In the genomic region with DNA sequence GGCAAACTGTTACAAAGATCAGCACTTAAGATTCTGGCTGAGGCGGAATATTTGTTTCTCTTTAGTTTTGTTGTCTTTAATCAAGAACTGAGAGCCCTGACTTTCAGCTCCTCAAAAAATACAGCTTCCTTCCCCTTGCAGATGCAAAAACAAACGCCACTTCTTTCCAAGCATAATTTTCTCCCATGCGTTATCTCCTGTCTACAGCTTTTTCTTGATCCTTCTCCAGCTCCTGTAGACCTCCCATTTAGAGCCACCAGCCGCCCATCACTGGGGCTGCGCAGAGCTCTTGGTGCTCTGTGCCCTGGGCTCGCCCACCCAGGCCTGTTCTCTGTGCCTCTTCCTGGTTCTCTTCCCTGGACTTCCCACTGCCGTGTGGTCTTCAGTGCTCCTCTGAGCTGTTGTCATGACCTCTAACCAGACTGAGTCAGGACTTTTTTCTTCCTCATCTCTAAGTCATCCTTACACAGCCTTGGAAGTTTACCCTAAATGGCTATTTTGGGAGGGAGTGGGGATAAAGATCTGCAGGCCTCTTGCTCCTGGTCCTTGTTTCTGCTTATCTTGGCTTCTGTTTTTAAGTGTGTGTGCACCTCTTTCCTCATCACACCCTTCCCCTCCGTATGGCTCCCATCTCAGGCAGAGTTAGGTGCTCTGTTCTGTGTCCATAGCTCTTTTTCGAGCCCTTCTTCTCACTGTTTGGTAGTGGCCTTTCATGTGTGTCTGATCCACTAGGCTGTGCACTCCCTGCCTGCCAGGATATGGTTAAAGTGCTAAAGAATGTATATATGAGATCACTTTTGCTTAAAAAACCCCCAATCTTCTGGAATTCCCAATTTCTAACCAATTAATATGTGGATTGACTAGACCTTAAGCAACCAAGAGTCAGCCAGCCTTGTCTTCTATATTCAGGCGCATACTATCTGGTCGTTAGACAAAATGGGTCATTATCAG, we compare ENCODE assay signal across 2 cellular contexts.
TF ChIP-seq lines count a peak whose summit lies in the region.

No MANE protein-coding gene starts in this region.

TF ChIP-seq in IMR-90, 13 proteins besides CTCF, POLR2A, EP300 and RAD21:
- TF ChIP-seq RFX5 (IDR thresholded peaks at IDR 0.05; ENCODE audit: low read depth, low read length) (no peak), FOS (IDR thresholded peaks at IDR 0.05; ENCODE audit: low read depth, low read length) (peak; percentile 47), CEBPB (IDR thresholded peaks at IDR 0.05; ENCODE audit: low read depth, low read length) (no peak), RCOR1 (IDR thresholded peaks at IDR 0.05; ENCODE audit: insufficient replicate concordance, low read length) (peak; percentile 45), MAFK (IDR thresholded peaks at IDR 0.05; ENCODE audit: low read depth, low read length) (peak; percentile 60), SMC3 (IDR thresholded peaks at IDR 0.05; ENCODE audit: low read depth, low read length) (no peak), MAZ (IDR thresholded peaks at IDR 0.05; ENCODE audit: borderline replicate concordance, low read depth, low read length) (no peak), BHLHE40 (IDR thresholded peaks at IDR 0.05; ENCODE audit: low read depth, low read length) (no peak), NFE2L2 (IDR thresholded peaks at IDR 0.05; ENCODE audit: low read depth, low read length) (peak; percentile 76), CHD1 (IDR thresholded peaks at IDR 0.05; ENCODE audit: low read depth, low read length) (no peak), MXI1 (IDR thresholded peaks at IDR 0.05; ENCODE audit: borderline replicate concordance, low read depth, low read length) (no peak)
- TF ChIP-seq, protein P1, sequence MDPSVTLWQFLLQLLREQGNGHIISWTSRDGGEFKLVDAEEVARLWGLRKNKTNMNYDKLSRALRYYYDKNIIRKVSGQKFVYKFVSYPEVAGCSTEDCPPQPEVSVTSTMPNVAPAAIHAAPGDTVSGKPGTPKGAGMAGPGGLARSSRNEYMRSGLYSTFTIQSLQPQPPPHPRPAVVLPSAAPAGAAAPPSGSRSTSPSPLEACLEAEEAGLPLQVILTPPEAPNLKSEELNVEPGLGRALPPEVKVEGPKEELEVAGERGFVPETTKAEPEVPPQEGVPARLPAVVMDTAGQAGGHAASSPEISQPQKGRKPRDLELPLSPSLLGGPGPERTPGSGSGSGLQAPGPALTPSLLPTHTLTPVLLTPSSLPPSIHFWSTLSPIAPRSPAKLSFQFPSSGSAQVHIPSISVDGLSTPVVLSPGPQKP (IDR thresholded peaks at IDR 0.05; ENCODE audit: borderline replicate concordance, low read depth, low read length) = no peak
- TF ChIP-seq, protein P2, sequence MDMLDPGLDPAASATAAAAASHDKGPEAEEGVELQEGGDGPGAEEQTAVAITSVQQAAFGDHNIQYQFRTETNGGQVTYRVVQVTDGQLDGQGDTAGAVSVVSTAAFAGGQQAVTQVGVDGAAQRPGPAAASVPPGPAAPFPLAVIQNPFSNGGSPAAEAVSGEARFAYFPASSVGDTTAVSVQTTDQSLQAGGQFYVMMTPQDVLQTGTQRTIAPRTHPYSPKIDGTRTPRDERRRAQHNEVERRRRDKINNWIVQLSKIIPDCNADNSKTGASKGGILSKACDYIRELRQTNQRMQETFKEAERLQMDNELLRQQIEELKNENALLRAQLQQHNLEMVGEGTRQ (IDR thresholded peaks at IDR 0.05; ENCODE audit: low read depth, low read length) = no peak

TF ChIP-seq in K562, 482 proteins besides CTCF, POLR2A, EP300 and RAD21:
- TF ChIP-seq TAL1 (IDR thresholded peaks at IDR 0.05) (peak; percentile 14; the same call in 1 of the 2 replicates), ZBTB1 (CRISPR knock-in tag; IDR thresholded peaks at IDR 0.05; ENCODE audit: borderline replicate concordance, low read depth) (no peak), ZNF583 (CRISPR knock-in tag; IDR thresholded peaks at IDR 0.05) (0 out of 2 replicates have a peak, but pooled peaks have one; percentile 31), ZNF146 (CRISPR knock-in tag; IDR thresholded peaks at IDR 0.05; ENCODE audit: unreplicated experiment) (no peak), ESRRA (IDR thresholded peaks at IDR 0.05; ENCODE audit: borderline replicate concordance, low read depth) (peak; percentile 64; the same call in 1 of the 2 replicates), KAT2B (IDR thresholded peaks at IDR 0.05; ENCODE audit: low read depth, low read length) (no peak), ARID1B (IDR thresholded peaks at IDR 0.05) (peak; percentile 28; the same call in 1 of the 2 replicates), FOSL1 (tag; conservative IDR thresholded peaks at IDR 0.05) (peak; percentile 82), CXXC5 (CRISPR knock-in tag; IDR thresholded peaks at IDR 0.05) (0 out of 2 replicates have a peak, but pooled peaks have one; percentile 19), KDM5B (IDR thresholded peaks at IDR 0.05; ENCODE audit: insufficient replicate concordance, low read depth, low read length) (no peak), MEF2D (tag; conservative IDR thresholded peaks at IDR 0.05; ENCODE audit: low read depth) (peak; percentile 84), ZNF431 (CRISPR knock-in tag; IDR thresholded peaks at IDR 0.05) (no peak), ZNF707 (CRISPR knock-in tag; conservative IDR thresholded peaks at IDR 0.05) (peak; percentile 87), JUND (IDR thresholded peaks at IDR 0.05; ENCODE audit: borderline replicate concordance, low read depth, low read length) (no peak), JUND (tag; IDR thresholded peaks at IDR 0.05; ENCODE audit: borderline replicate concordance, low read depth, low read length) (peak; percentile 42; the same call in 1 of the 3 replicates), CTBP1 (IDR thresholded peaks at IDR 0.05; ENCODE audit: borderline replicate concordance) (peak; percentile 83), BACH1 (tag; IDR thresholded peaks at IDR 0.05) (peak; percentile 52; the same call in 1 of the 2 replicates), NRF1 (conservative IDR thresholded peaks at IDR 0.05 in 1 of 2, IDR thresholded peaks at IDR 0.05 in 1 of 2) (peak in 1 of 2 experiments; percentile 43; a peak in 1 of 4 replicates), DIDO1 (tag; IDR thresholded peaks at IDR 0.05; ENCODE audit: low read depth) (no peak), ZNF263 (CRISPR knock-in tag; IDR thresholded peaks at IDR 0.05; ENCODE audit: borderline replicate concordance) (0 out of 2 replicates have a peak, but pooled peaks have one; percentile 19), MAZ (CRISPR knock-in tag; conservative IDR thresholded peaks at IDR 0.05 in 1 of 2, IDR thresholded peaks at IDR 0.05 in 1 of 2) (peak in 1 of 2 experiments; percentile 27; a peak in 1 of 4 replicates), ELF4 (CRISPR knock-in tag; IDR thresholded peaks at IDR 0.05) (0 out of 2 replicates have a peak, but pooled peaks have one; percentile 54), SMAD4 (CRISPR knock-in tag; conservative IDR thresholded peaks at IDR 0.05) (0 out of 2 replicates have a peak, but pooled peaks have one; percentile 28), SRF (CRISPR knock-in tag; IDR thresholded peaks at IDR 0.05) (peak; percentile 68 to 95; a peak in 3 of 4 replicates), ELF2 (CRISPR knock-in tag; IDR thresholded peaks at IDR 0.05) (0 out of 2 replicates have a peak, but pooled peaks have one; percentile 6), ELF1 (tag; IDR thresholded peaks at IDR 0.05) (peak; percentile 53; the same call in 1 of the 2 replicates), NR2C2 (CRISPR knock-in tag; IDR thresholded peaks at IDR 0.05) (no peak), NR2C2 (tag; IDR thresholded peaks at IDR 0.05) (peak; percentile 74), ZBTB17 (CRISPR knock-in tag; IDR thresholded peaks at IDR 0.05) (0 out of 2 replicates have a peak, but pooled peaks have one; percentile 32)
- TF ChIP-seq, protein P3, sequence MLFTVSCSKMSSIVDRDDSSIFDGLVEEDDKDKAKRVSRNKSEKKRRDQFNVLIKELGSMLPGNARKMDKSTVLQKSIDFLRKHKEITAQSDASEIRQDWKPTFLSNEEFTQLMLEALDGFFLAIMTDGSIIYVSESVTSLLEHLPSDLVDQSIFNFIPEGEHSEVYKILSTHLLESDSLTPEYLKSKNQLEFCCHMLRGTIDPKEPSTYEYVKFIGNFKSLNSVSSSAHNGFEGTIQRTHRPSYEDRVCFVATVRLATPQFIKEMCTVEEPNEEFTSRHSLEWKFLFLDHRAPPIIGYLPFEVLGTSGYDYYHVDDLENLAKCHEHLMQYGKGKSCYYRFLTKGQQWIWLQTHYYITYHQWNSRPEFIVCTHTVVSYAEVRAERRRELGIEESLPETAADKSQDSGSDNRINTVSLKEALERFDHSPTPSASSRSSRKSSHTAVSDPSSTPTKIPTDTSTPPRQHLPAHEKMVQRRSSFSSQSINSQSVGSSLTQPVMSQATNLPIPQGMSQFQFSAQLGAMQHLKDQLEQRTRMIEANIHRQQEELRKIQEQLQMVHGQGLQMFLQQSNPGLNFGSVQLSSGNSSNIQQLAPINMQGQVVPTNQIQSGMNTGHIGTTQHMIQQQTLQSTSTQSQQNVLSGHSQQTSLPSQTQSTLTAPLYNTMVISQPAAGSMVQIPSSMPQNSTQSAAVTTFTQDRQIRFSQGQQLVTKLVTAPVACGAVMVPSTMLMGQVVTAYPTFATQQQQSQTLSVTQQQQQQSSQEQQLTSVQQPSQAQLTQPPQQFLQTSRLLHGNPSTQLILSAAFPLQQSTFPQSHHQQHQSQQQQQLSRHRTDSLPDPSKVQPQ (CRISPR knock-in tag; IDR thresholded peaks at IDR 0.05; ENCODE audit: borderline replicate concordance) = no peak
- TF ChIP-seq, protein P4, sequence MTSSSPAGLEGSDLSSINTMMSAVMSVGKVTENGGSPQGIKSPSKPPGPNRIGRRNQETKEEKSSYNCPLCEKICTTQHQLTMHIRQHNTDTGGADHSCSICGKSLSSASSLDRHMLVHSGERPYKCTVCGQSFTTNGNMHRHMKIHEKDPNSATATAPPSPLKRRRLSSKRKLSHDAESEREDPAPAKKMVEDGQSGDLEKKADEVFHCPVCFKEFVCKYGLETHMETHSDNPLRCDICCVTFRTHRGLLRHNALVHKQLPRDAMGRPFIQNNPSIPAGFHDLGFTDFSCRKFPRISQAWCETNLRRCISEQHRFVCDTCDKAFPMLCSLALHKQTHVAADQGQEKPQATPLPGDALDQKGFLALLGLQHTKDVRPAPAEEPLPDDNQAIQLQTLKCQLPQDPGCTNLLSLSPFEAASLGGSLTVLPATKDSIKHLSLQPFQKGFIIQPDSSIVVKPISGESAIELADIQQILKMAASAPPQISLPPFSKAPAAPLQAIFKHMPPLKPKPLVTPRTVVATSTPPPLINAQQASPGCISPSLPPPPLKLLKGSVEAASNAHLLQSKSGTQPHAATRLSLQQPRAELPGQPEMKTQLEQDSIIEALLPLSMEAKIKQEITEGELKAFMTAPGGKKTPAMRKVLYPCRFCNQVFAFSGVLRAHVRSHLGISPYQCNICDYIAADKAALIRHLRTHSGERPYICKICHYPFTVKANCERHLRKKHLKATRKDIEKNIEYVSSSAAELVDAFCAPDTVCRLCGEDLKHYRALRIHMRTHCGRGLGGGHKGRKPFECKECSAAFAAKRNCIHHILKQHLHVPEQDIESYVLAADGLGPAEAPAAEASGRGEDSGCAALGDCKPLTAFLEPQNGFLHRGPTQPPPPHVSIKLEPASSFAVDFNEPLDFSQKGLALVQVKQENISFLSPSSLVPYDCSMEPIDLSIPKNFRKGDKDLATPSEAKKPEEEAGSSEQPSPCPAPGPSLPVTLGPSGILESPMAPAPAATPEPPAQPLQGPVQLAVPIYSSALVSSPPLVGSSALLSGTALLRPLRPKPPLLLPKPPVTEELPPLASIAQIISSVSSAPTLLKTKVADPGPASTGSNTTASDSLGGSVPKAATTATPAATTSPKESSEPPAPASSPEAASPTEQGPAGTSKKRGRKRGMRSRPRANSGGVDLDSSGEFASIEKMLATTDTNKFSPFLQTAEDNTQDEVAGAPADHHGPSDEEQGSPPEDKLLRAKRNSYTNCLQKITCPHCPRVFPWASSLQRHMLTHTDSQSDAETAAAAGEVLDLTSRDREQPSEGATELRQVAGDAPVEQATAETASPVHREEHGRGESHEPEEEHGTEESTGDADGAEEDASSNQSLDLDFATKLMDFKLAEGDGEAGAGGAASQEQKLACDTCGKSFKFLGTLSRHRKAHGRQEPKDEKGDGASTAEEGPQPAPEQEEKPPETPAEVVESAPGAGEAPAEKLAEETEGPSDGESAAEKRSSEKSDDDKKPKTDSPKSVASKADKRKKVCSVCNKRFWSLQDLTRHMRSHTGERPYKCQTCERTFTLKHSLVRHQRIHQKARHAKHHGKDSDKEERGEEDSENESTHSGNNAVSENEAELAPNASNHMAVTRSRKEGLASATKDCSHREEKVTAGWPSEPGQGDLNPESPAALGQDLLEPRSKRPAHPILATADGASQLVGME (CRISPR knock-in tag; IDR thresholded peaks at IDR 0.05) = peak; percentile 87; the same call in 1 of the 2 replicates
- TF ChIP-seq, protein P5, sequence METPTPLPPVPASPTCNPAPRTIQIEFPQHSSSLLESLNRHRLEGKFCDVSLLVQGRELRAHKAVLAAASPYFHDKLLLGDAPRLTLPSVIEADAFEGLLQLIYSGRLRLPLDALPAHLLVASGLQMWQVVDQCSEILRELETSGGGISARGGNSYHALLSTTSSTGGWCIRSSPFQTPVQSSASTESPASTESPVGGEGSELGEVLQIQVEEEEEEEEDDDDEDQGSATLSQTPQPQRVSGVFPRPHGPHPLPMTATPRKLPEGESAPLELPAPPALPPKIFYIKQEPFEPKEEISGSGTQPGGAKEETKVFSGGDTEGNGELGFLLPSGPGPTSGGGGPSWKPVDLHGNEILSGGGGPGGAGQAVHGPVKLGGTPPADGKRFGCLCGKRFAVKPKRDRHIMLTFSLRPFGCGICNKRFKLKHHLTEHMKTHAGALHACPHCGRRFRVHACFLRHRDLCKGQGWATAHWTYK (CRISPR knock-in tag; IDR thresholded peaks at IDR 0.05) = 0 out of 2 replicates have a peak, but pooled peaks have one; percentile 66
- TF ChIP-seq, protein P6, sequence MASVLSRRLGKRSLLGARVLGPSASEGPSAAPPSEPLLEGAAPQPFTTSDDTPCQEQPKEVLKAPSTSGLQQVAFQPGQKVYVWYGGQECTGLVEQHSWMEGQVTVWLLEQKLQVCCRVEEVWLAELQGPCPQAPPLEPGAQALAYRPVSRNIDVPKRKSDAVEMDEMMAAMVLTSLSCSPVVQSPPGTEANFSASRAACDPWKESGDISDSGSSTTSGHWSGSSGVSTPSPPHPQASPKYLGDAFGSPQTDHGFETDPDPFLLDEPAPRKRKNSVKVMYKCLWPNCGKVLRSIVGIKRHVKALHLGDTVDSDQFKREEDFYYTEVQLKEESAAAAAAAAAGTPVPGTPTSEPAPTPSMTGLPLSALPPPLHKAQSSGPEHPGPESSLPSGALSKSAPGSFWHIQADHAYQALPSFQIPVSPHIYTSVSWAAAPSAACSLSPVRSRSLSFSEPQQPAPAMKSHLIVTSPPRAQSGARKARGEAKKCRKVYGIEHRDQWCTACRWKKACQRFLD (CRISPR knock-in tag; IDR thresholded peaks at IDR 0.05) = peak; percentile 52; the same call in 1 of the 2 replicates
